In the genomic region with DNA sequence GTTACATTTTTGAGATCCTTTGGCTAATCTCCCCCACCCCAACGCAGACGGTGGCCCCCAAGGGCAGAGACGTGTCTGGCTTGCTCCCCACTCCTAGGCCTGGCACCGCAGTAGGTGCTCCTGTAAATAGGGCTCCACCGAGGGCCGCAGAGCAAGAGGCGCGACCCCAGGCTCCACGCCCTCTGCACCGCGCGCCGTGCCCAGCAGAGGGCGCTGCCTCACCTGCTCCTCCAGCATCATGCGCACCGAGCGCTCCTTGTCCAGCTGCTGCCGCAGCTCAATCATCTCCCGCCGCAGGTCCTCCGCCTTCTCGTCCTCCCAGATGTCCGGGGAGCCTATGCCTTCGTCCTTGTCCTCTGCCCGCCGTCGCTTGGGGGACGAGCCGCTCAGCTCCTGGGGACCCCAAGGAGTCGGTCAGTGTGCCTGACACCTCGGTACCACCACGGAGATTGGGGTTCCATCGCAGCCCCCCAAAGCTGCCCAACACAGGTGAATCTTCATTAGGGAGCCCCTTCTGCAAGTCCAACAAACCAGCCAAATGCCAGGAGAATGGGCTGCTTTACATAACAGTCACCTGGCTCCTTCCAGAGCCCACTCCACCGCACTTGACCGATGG, we compare ENCODE assay signal across 1 cellular context.
TF ChIP-seq lines count a peak whose summit lies in the region.

No MANE protein-coding gene starts in this region.

TF ChIP-seq in K562, 482 proteins besides CTCF, POLR2A, EP300 and RAD21 (continued from another document):
- TF ChIP-seq, protein P1, sequence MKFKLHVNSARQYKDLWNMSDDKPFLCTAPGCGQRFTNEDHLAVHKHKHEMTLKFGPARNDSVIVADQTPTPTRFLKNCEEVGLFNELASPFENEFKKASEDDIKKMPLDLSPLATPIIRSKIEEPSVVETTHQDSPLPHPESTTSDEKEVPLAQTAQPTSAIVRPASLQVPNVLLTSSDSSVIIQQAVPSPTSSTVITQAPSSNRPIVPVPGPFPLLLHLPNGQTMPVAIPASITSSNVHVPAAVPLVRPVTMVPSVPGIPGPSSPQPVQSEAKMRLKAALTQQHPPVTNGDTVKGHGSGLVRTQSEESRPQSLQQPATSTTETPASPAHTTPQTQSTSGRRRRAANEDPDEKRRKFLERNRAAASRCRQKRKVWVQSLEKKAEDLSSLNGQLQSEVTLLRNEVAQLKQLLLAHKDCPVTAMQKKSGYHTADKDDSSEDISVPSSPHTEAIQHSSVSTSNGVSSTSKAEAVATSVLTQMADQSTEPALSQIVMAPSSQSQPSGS (CRISPR knock-in tag; IDR thresholded peaks at IDR 0.05) = 0 out of 2 replicates have a peak, but pooled peaks have one; percentile 43
- TF ChIP-seq POLR2AphosphoS5 (IDR thresholded peaks at IDR 0.05; ENCODE audit: control insufficient read depth, insufficient read depth, low read depth, low read length) (no peak), NR4A1 (CRISPR knock-in tag; IDR thresholded peaks at IDR 0.05) (no peak), NR4A1 (tag; IDR thresholded peaks at IDR 0.05) (no peak), HLTF (IDR thresholded peaks at IDR 0.05) (no peak), SIX5 (IDR thresholded peaks at IDR 0.05; ENCODE audit: borderline replicate concordance in 1 of 2, insufficient read depth in 1 of 2, low read depth in 1 of 2, low read length in 2 of 2) (no peak), ZNF324 (CRISPR knock-in tag; IDR thresholded peaks at IDR 0.05) (no peak), ZNF717 (CRISPR knock-in tag; IDR thresholded peaks at IDR 0.05) (no peak), NCOA4 (IDR thresholded peaks at IDR 0.05; ENCODE audit: partially characterized antibody) (no peak), HDAC2 (IDR thresholded peaks at IDR 0.05) (no peak), NFXL1 (CRISPR knock-in tag; IDR thresholded peaks at IDR 0.05) (no peak), MCM3 (IDR thresholded peaks at IDR 0.05) (no peak), U2AF1 (optimal IDR thresholded peaks at IDR 0.05; ENCODE audit: low read depth, low read length) (no peak), FOXK1 (CRISPR knock-in tag; IDR thresholded peaks at IDR 0.05; ENCODE audit: borderline replicate concordance) (no peak), FOXA1 (IDR thresholded peaks at IDR 0.05; ENCODE audit: borderline replicate concordance) (no peak), PTRF (tag; IDR thresholded peaks at IDR 0.05) (no peak), ZNF263 (CRISPR knock-in tag; IDR thresholded peaks at IDR 0.05; ENCODE audit: borderline replicate concordance) (peak; percentile 72), NCOA1 (IDR thresholded peaks at IDR 0.05; ENCODE audit: low read depth) (no peak)
- TF ChIP-seq, protein P2, sequence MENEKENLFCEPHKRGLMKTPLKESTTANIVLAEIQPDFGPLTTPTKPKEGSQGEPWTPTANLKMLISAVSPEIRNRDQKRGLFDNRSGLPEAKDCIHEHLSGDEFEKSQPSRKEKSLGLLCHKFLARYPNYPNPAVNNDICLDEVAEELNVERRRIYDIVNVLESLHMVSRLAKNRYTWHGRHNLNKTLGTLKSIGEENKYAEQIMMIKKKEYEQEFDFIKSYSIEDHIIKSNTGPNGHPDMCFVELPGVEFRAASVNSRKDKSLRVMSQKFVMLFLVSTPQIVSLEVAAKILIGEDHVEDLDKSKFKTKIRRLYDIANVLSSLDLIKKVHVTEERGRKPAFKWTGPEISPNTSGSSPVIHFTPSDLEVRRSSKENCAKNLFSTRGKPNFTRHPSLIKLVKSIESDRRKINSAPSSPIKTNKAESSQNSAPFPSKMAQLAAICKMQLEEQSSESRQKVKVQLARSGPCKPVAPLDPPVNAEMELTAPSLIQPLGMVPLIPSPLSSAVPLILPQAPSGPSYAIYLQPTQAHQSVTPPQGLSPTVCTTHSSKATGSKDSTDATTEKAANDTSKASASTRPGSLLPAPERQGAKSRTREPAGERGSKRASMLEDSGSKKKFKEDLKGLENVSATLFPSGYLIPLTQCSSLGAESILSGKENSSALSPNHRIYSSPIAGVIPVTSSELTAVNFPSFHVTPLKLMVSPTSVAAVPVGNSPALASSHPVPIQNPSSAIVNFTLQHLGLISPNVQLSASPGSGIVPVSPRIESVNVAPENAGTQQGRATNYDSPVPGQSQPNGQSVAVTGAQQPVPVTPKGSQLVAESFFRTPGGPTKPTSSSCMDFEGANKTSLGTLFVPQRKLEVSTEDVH (IDR thresholded peaks at IDR 0.05; ENCODE audit: low read depth, partially characterized antibody) = no peak
- TF ChIP-seq, protein P3, sequence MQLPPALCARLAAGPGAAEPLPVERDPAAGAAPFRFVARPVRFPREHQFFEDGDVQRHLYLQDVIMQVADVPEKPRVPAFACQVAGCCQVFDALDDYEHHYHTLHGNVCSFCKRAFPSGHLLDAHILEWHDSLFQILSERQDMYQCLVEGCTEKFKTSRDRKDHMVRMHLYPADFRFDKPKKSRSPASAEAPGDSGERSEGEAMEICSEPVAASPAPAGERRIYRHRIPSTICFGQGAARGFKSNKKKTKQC (CRISPR knock-in tag; IDR thresholded peaks at IDR 0.05) = peak; percentile 53; the same call in 1 of the 2 replicates
- TF ChIP-seq, protein P4, sequence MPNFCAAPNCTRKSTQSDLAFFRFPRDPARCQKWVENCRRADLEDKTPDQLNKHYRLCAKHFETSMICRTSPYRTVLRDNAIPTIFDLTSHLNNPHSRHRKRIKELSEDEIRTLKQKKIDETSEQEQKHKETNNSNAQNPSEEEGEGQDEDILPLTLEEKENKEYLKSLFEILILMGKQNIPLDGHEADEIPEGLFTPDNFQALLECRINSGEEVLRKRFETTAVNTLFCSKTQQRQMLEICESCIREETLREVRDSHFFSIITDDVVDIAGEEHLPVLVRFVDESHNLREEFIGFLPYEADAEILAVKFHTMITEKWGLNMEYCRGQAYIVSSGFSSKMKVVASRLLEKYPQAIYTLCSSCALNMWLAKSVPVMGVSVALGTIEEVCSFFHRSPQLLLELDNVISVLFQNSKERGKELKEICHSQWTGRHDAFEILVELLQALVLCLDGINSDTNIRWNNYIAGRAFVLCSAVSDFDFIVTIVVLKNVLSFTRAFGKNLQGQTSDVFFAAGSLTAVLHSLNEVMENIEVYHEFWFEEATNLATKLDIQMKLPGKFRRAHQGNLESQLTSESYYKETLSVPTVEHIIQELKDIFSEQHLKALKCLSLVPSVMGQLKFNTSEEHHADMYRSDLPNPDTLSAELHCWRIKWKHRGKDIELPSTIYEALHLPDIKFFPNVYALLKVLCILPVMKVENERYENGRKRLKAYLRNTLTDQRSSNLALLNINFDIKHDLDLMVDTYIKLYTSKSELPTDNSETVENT (CRISPR knock-in tag; IDR thresholded peaks at IDR 0.05) = no peak
- TF ChIP-seq, protein P5, sequence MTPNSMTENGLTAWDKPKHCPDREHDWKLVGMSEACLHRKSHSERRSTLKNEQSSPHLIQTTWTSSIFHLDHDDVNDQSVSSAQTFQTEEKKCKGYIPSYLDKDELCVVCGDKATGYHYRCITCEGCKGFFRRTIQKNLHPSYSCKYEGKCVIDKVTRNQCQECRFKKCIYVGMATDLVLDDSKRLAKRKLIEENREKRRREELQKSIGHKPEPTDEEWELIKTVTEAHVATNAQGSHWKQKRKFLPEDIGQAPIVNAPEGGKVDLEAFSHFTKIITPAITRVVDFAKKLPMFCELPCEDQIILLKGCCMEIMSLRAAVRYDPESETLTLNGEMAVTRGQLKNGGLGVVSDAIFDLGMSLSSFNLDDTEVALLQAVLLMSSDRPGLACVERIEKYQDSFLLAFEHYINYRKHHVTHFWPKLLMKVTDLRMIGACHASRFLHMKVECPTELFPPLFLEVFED (CRISPR knock-in tag; conservative IDR thresholded peaks at IDR 0.05) = no peak
- TF ChIP-seq, protein P6, sequence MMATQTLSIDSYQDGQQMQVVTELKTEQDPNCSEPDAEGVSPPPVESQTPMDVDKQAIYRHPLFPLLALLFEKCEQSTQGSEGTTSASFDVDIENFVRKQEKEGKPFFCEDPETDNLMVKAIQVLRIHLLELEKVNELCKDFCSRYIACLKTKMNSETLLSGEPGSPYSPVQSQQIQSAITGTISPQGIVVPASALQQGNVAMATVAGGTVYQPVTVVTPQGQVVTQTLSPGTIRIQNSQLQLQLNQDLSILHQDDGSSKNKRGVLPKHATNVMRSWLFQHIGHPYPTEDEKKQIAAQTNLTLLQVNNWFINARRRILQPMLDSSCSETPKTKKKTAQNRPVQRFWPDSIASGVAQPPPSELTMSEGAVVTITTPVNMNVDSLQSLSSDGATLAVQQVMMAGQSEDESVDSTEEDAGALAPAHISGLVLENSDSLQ (IDR thresholded peaks at IDR 0.05) = 0 out of 2 replicates have a peak, but pooled peaks have one; percentile 7
- TF ChIP-seq, protein P7, sequence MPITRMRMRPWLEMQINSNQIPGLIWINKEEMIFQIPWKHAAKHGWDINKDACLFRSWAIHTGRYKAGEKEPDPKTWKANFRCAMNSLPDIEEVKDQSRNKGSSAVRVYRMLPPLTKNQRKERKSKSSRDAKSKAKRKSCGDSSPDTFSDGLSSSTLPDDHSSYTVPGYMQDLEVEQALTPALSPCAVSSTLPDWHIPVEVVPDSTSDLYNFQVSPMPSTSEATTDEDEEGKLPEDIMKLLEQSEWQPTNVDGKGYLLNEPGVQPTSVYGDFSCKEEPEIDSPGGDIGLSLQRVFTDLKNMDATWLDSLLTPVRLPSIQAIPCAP (CRISPR knock-in tag; IDR thresholded peaks at IDR 0.05; ENCODE audit: borderline replicate concordance) = no peak
- TF ChIP-seq, protein P8, sequence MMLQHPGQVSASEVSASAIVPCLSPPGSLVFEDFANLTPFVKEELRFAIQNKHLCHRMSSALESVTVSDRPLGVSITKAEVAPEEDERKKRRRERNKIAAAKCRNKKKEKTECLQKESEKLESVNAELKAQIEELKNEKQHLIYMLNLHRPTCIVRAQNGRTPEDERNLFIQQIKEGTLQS (IDR thresholded peaks at IDR 0.05) = peak; percentile 32; the same call in 1 of the 2 replicates
- TF ChIP-seq, protein P8 (CRISPR knock-in tag; conservative IDR thresholded peaks at IDR 0.05) = no peak
- TF ChIP-seq, protein P9, sequence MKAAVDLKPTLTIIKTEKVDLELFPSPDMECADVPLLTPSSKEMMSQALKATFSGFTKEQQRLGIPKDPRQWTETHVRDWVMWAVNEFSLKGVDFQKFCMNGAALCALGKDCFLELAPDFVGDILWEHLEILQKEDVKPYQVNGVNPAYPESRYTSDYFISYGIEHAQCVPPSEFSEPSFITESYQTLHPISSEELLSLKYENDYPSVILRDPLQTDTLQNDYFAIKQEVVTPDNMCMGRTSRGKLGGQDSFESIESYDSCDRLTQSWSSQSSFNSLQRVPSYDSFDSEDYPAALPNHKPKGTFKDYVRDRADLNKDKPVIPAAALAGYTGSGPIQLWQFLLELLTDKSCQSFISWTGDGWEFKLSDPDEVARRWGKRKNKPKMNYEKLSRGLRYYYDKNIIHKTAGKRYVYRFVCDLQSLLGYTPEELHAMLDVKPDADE (conservative IDR thresholded peaks at IDR 0.05; ENCODE audit: control insufficient read depth, low read depth, low read length) = no peak
